In genomic region chr14:68658029-68658509, GRCh38 we compare ENCODE assay signal across 34 cellular contexts.
DNase-seq lines count a peak whose midpoint lies in the region; ATAC-seq and TF ChIP-seq lines count a peak whose summit lies in the region.
"Had no signal": no experiment of that assay in that cellular context is flagged by ENCODE, and none has a peak within 500 bp of the region (broad histone marks: within the 10 kb centered on the region; RNA-seq: fewer than 3 reads in every experiment).

No MANE protein-coding gene starts in this region.

- no peaks in the 10 kb centered on the region for H3K36me3 Mint-ChIP-seq in activated T-cell treated with anti-CD3 and anti-CD28 coated beads, Interleukin-2, amount 50 U/mL, for 72 hours (ENCODE audit: insufficient read depth in 2 of 2)
- peaks cover 9% of the 10 kb centered on the region for H3K36me3 Mint-ChIP-seq in type B pancreatic cell

- H3K9me3 ChIP-seq in trophoblast cell (ENCODE audit: insufficient read depth, low read depth, low read length) = no peaks in the 10 kb centered on the region
- H3K9me3 ChIP-seq: heart right ventricle, MG63, Peyer's patch, right lobe of liver had no signal

- H3K9me3 Mint-ChIP-seq in activated T-cell treated with anti-CD3 and anti-CD28 coated beads, Interleukin-2, amount 50 U/mL, for 72 hours = no peaks in the 10 kb centered on the region
- peaks cover 8% of the 10 kb centered on the region for H3K9me3 Mint-ChIP-seq in type B pancreatic cell
- H3K9me3 Mint-ChIP-seq: activated naive CD8-positive, alpha-beta T cell treated with anti-CD3 and anti-CD28 coated beads, Interleukin-2, amount 50 U/mL, for 24 hours; CD4-positive, CD25-positive, alpha-beta regulatory T cell; central memory CD8-positive, alpha-beta T cell; dendritic cell treated with granulocyte-macrophage colony-stimulating factor and Interleukin-4, amounts not matched to agents 40 ng/mL and 50 ng/mL, for 4 days had no signal

- ATAC-seq in activated T-cell treated with anti-CD3 and anti-CD28 coated beads, Interleukin-2, amount 50 U/mL, for 72 hours (replicated peaks in 1 of 2) = no peak
- ATAC-seq in GM18520 (IDR thresholded peaks at IDR 0.05; ENCODE audit: unreplicated experiment) (no peak), HG03439 (IDR thresholded peaks at IDR 0.05; ENCODE audit: unreplicated experiment) (no peak)
- ATAC-seq: activated CD8-positive, alpha-beta T cell treated with anti-CD3 and anti-CD28 coated beads for 36 hours; activated naive CD8-positive, alpha-beta T cell treated with anti-CD3 and anti-CD28 coated beads, Interleukin-2, amount 50 U/mL, for 24 hours; foreskin keratinocyte had no signal

- H3K4me3 ChIP-seq in trophoblast cell (ENCODE audit: low read depth, low read length) = no peak overlapping the region
- H3K4me3 ChIP-seq: lung, MG63, Peyer's patch, right lobe of liver had no signal

- H3K4me3 Mint-ChIP-seq in activated T-cell treated with anti-CD3 and anti-CD28 coated beads, Interleukin-2, amount 50 U/mL, for 72 hours = no peak overlapping the region
- no peak overlapping the region for H3K4me3 Mint-ChIP-seq in type B pancreatic cell
- H3K4me3 Mint-ChIP-seq: activated CD8-positive, alpha-beta T cell treated with anti-CD3 and anti-CD28 coated beads for 36 hours; activated naive CD8-positive, alpha-beta T cell treated with anti-CD3 and anti-CD28 coated beads, Interleukin-2, amount 50 U/mL, for 24 hours; central memory CD8-positive, alpha-beta T cell; dendritic cell treated with granulocyte-macrophage colony-stimulating factor and Interleukin-4, amounts not matched to agents 40 ng/mL and 50 ng/mL, for 4 days had no signal

- peak overlapping the region; percentile 5 for H3K4ac ChIP-seq in trophoblast cell (ENCODE audit: low read depth, low read length)

- no CpG with 5 or more reads among the region's 8 CpGs for WGBS in trophoblast cell (ENCODE audit: extremely low coverage, insufficient coverage, insufficient read length)

- H3K9ac ChIP-seq in trophoblast cell (ENCODE audit: low read length) = no peak overlapping the region

- H3K27me3 ChIP-seq in trophoblast cell (ENCODE audit: insufficient read depth, low read length) = no peaks in the 10 kb centered on the region
- H3K27me3 ChIP-seq: foreskin keratinocyte, heart right ventricle, MG63, Peyer's patch, right lobe of liver had no signal

- TF ChIP-seq CTCF in type B pancreatic cell (conservative IDR thresholded peaks at IDR 0.05) = no peak

- peaks cover 28 to 36% of the 10 kb centered on the region in 2 experiments for H3K4me1 ChIP-seq in trophoblast cell (ENCODE audit: control insufficient read depth in 1 of 2, insufficient read depth in 2 of 2, low read length in 2 of 2)
- H3K4me1 ChIP-seq: foreskin keratinocyte, right lobe of liver had no signal

- H3K27ac Mint-ChIP-seq in activated T-cell treated with anti-CD3 and anti-CD28 coated beads, Interleukin-2, amount 50 U/mL, for 72 hours = no peak overlapping the region
- H3K27ac Mint-ChIP-seq in type B pancreatic cell = peak overlapping the region; percentile 52
- H3K27ac Mint-ChIP-seq: activated CD8-positive, alpha-beta T cell treated with anti-CD3 and anti-CD28 coated beads for 36 hours; activated naive CD8-positive, alpha-beta T cell treated with anti-CD3 and anti-CD28 coated beads, Interleukin-2, amount 50 U/mL, for 24 hours; CD4-positive, CD25-positive, alpha-beta regulatory T cell; dendritic cell treated with granulocyte-macrophage colony-stimulating factor and Interleukin-4, amounts not matched to agents 40 ng/mL and 50 ng/mL, for 4 days had no signal

- peak overlapping the region; percentile 13 for H4K8ac ChIP-seq in trophoblast cell (ENCODE audit: low read depth, low read length)

- peak overlapping the region; percentile 53 for H2BK12ac ChIP-seq in trophoblast cell (ENCODE audit: low read length)

- peaks cover 6% of the 10 kb centered on the region for H3K27me3 Mint-ChIP-seq in activated T-cell treated with anti-CD3 and anti-CD28 coated beads, Interleukin-2, amount 50 U/mL, for 72 hours (ENCODE audit: low read depth)
- H3K27me3 Mint-ChIP-seq in type B pancreatic cell = no peaks in the 10 kb centered on the region
- H3K27me3 Mint-ChIP-seq: activated CD8-positive, alpha-beta T cell treated with anti-CD3 and anti-CD28 coated beads for 36 hours; CD4-positive, CD25-positive, alpha-beta regulatory T cell; central memory CD8-positive, alpha-beta T cell had no signal

- H3K18ac ChIP-seq in trophoblast cell (ENCODE audit: low read length) = peak overlapping the region; percentile 26

- no peaks in the 10 kb centered on the region for H3K36me3 ChIP-seq in trophoblast cell (ENCODE audit: control insufficient read depth in 1 of 2, insufficient read depth in 2 of 2, low read length in 2 of 2)
- H3K36me3 ChIP-seq: heart right ventricle, MG63, Peyer's patch, right lobe of liver had no signal

- H3K14ac ChIP-seq in trophoblast cell (ENCODE audit: low read length) = peak overlapping the region; percentile 40

- peak overlapping the region; percentile 14 for H2AK5ac ChIP-seq in trophoblast cell (ENCODE audit: low read length)

- H3K4me2 ChIP-seq in trophoblast cell (ENCODE audit: low read length) = no peak overlapping the region

- peaks cover 5% of the 10 kb centered on the region for H3K79me2 ChIP-seq in trophoblast cell (ENCODE audit: control insufficient read depth, insufficient read depth, low read length, poor library complexity)

- no peak overlapping the region for H2BK5ac ChIP-seq in trophoblast cell (ENCODE audit: low read depth, low read length, poor library complexity)

- H4K12ac ChIP-seq in trophoblast cell (ENCODE audit: low read depth, low read length) = no peak overlapping the region

- H2AFZ ChIP-seq in trophoblast cell (ENCODE audit: insufficient read depth, low read length, poor library complexity) = no peak overlapping the region

- peak overlapping the region; percentile 17 for H2BK120ac ChIP-seq in trophoblast cell (ENCODE audit: insufficient read depth, low read length, poor library complexity)

- H3K4me1 Mint-ChIP-seq in activated T-cell treated with anti-CD3 and anti-CD28 coated beads, Interleukin-2, amount 50 U/mL, for 72 hours (ENCODE audit: low read depth) = peaks cover 24% of the 10 kb centered on the region
- peaks cover 53% of the 10 kb centered on the region for H3K4me1 Mint-ChIP-seq in type B pancreatic cell (ENCODE audit: unreplicated experiment)

- no peak overlapping the region for H3K23ac ChIP-seq in trophoblast cell (ENCODE audit: low read length)

- DNase-seq in activated T-cell treated with anti-CD3 and anti-CD28 coated beads, Interleukin-2, amount 50 U/mL, for 48 hours = peak; percentile 13 to 14
- DNase-seq in activated T-cell treated with anti-CD3 and anti-CD28 coated beads, Interleukin-2, amount 50 U/mL, for 72 hours = no peak
- DNase-seq in islet precursor cell = peak; percentile 43
- no peak for DNase-seq in trophoblast cell
- no peak for DNase-seq in type B pancreatic cell (ENCODE audit: extremely low spot score, unreplicated experiment)
- DNase-seq in NCI-H128 (lab: John Stamatoyannopoulos, UW; ENCODE audit: unreplicated experiment) = no peak
- DNase-seq: activated CD8-positive, alpha-beta T cell treated with anti-CD3 and anti-CD28 coated beads for 36 hours; activated gamma-delta T cell; activated naive CD8-positive, alpha-beta T cell treated with anti-CD3 and anti-CD28 coated beads, Interleukin-2, amount 50 U/mL, for 24 hours; activated T-cell treated with anti-CD3 and anti-CD28 coated beads, Interleukin-2, amount 50 U/mL, for 1 hour; Calu3; CD4-positive, CD25-positive, alpha-beta regulatory T cell; DND-41; foreskin keratinocyte; GF-D8; HCEC 1CT; heart right ventricle; KG1; MG63; NCI-H1436; NCI-H2081 treated with DMSO at 0.1 percent for 48 hours; NCI-H748 treated with DMSO at 0.1 percent for 48 hours; nephron progenitor cell; Peyer's patch; SIG-M5; stimulated activated CD4-positive, alpha-beta T cell treated with anti-CD3 and anti-CD28 coated beads, Interleukin-15, amount 100 ng/mL, for 24 hours; stimulated activated CD4-positive, alpha-beta T cell treated with anti-CD3 and anti-CD28 coated beads, Interleukin-4, amount 100 ng/mL, for 4 hours had no signal

- H3K27ac ChIP-seq in trophoblast cell (ENCODE audit: low read depth, low read length) = no peak overlapping the region
- H3K27ac ChIP-seq: foreskin keratinocyte, HL-60, right lobe of liver had no signal

- peaks cover 39% of the 10 kb centered on the region for H3K79me1 ChIP-seq in trophoblast cell (ENCODE audit: low read length)

- H4K91ac ChIP-seq in trophoblast cell (ENCODE audit: low read depth, low read length) = peak overlapping the region; percentile 68

Comparison
In these comparisons a context has a peak if more than half of its experiments do, and no peak if none do; other contexts are left out.
1. DNase-seq: peak in activated T-cell treated with anti-CD3 and anti-CD28 coated beads, Interleukin-2, amount 50 U/mL, for 48 hours (2 of 2) and islet precursor cell (single experiment); none in activated T-cell treated with anti-CD3 and anti-CD28 coated beads, Interleukin-2, amount 50 U/mL, for 72 hours (0 of 2), trophoblast cell (0 of 2), type B pancreatic cell (single experiment) and NCI-H128 (single experiment).